14 cellular contexts compared by ENCODE assay signal in genomic region chr1:207959995-207960745, GRCh38. TPM values are rescaled to one million over a fixed set of nuclear protein-coding genes. Genes with fewer than 3 reads are reported as not detected.
DNase-seq lines count a peak whose midpoint lies in the region; ATAC-seq and TF ChIP-seq lines count a peak whose summit lies in the region.
"Had no signal": no experiment of that assay in that cellular context is flagged by ENCODE, and none has a peak within 500 bp of the region (broad histone marks: within the 10 kb centered on the region; RNA-seq: fewer than 3 reads in every experiment).

No MANE protein-coding gene starts in this region.

- H3K4me3 ChIP-seq in GM12875 (ENCODE audit: low read depth, low read length) (peak overlapping the region; percentile 48), iPS-20b (ENCODE audit: low read length) (peak overlapping the region; percentile 65; the same call in 1 of the 2 replicates), skeletal muscle tissue (ENCODE audit: low read length in 3 of 3) (peak overlapping the region; percentile 52 to 75 (median 68))

- no peaks in the 10 kb centered on the region for H3K9me3 Mint-ChIP-seq in T-cell
- H3K9me3 Mint-ChIP-seq: CD8-positive, alpha-beta T cell had no signal

- no peak overlapping the region for H3K27ac ChIP-seq in iPS-20b (ENCODE audit: low read length)
- peak overlapping the region; percentile 78 for H3K27ac ChIP-seq in skeletal muscle tissue (ENCODE audit: low read depth, low read length)

- peaks cover 12 to 18% (median 17%) of the 10 kb centered on the region in 3 donors for H3K4me1 Mint-ChIP-seq in T-cell

- H3K4me3 Mint-ChIP-seq in T-cell, result peak overlapping the region in 2 of 3 donors; percentile 65 to 68

- H3K9me3 ChIP-seq in iPS-20b (ENCODE audit: insufficient read depth, low read depth, low read length) (no peaks in the 10 kb centered on the region), skeletal muscle tissue (ENCODE audit: control insufficient read depth in 3 of 3, low read length in 3 of 3) (no peaks in the 10 kb centered on the region)
- H3K9me3 ChIP-seq: colonic mucosa had no signal

- no peak overlapping the region for H3K27ac Mint-ChIP-seq in T-cell
- H3K27ac Mint-ChIP-seq: CD8-positive, alpha-beta T cell had no signal

- DNase-seq in T-cell (no peak), T-helper 9 cell (no peak)
- DNase-seq in NK-92 treated with Interleukin-12 subunit alpha and Interleukin-12 subunit beta, amount 100 ng/mL, for 24 hours (lab: John Stamatoyannopoulos, UW), result no peak
- DNase-seq: activated naive CD4-positive, alpha-beta T cell treated with Interleukin-2 at 50 U/mL for 16 hours; CD8-positive, alpha-beta T cell; colonic mucosa; KBM-7; NCI-H1694 treated with DMSO at 0.1 percent for 48 hours; stimulated activated CD4-positive, alpha-beta T cell treated with anti-CD3 and anti-CD28 coated beads, Interleukin-4, amount 100 ng/mL, for 4 hours had no signal

- H3K36me3 ChIP-seq in iPS-20b (ENCODE audit: insufficient read depth, low read depth, low read length) (no peaks in the 10 kb centered on the region), skeletal muscle tissue (ENCODE audit: control insufficient read depth in 3 of 3, insufficient read depth in 3 of 3, low read length in 3 of 3) (no peaks in the 10 kb centered on the region)
- H3K36me3 ChIP-seq: colonic mucosa had no signal

- H3K4me1 ChIP-seq in iPS-20b (ENCODE audit: insufficient read depth, low read length) (no peaks in the 10 kb centered on the region; the same call in 1 of the 2 replicates), skeletal muscle tissue (ENCODE audit: control insufficient read depth in 3 of 3, insufficient read depth in 3 of 3, low read length in 3 of 3) (peaks cover 47 to 62% (median 59%) of the 10 kb centered on the region in 3 donors)

- CTCF ChIA-PET in T-cell (lab: Charles Lee), result interaction anchor here (0.6 to 2.4 kb wide), 6 partner anchors 74 to 1659 kb away, joined by 3 to 9 read pairs (median 4); no protein-coding TSS in a partner anchor

- TF ChIP-seq CTCF in GM12875 (IDR thresholded peaks at IDR 0.05; ENCODE audit: borderline replicate concordance, insufficient read depth, low read depth, low read length), result no peak

- peaks cover 42 to 43% of the 10 kb centered on the region in 2 donors for H3K27me3 Mint-ChIP-seq in T-cell

- peaks cover 97% of the 10 kb centered on the region for H3K27me3 ChIP-seq in iPS-20b (ENCODE audit: insufficient read depth, low read length)
- H3K27me3 ChIP-seq in skeletal muscle tissue (ENCODE audit: control insufficient read depth in 3 of 3, insufficient read depth in 3 of 3, low read length in 3 of 3), result no peaks in the 10 kb centered on the region

- H3K9ac ChIP-seq in iPS-20b (ENCODE audit: low read depth, low read length), result no peak overlapping the region
- H3K9ac ChIP-seq in skeletal muscle tissue (ENCODE audit: low read depth in 1 of 3, low read length in 3 of 3), result peak overlapping the region; percentile 74 to 87 (median 80)

- ATAC-seq in T-cell (replicated peaks in 1 of 4) (no peak), HG02763 (IDR thresholded peaks at IDR 0.05; ENCODE audit: unreplicated experiment) (no peak), GM21737 (IDR thresholded peaks at IDR 0.05; ENCODE audit: unreplicated experiment) (no peak)
- ATAC-seq: CD8-positive, alpha-beta T cell had no signal

- H3K36me3 Mint-ChIP-seq in T-cell, result no peaks in the 10 kb centered on the region
- H3K36me3 Mint-ChIP-seq: CD8-positive, alpha-beta T cell had no signal

- POLR2A ChIA-PET in T-cell (lab: Charles Lee), result no interaction called here

RNA-seq across cellular contexts. Expression of gene CD34, which starts 49.2 kb away (rescaled TPM):
- total RNA-seq in T-cell (1 to 10 TPM in 2 of 5 donors, under 1 TPM in 3; 0.57 to 1.6 (median 0.83) TPM), skeletal muscle tissue (20.9 TPM)
- total RNA-seq: CD8-positive, alpha-beta T cell had no signal
